Comparison of ENCODE assay signal across 20 cellular contexts in the genomic region with DNA sequence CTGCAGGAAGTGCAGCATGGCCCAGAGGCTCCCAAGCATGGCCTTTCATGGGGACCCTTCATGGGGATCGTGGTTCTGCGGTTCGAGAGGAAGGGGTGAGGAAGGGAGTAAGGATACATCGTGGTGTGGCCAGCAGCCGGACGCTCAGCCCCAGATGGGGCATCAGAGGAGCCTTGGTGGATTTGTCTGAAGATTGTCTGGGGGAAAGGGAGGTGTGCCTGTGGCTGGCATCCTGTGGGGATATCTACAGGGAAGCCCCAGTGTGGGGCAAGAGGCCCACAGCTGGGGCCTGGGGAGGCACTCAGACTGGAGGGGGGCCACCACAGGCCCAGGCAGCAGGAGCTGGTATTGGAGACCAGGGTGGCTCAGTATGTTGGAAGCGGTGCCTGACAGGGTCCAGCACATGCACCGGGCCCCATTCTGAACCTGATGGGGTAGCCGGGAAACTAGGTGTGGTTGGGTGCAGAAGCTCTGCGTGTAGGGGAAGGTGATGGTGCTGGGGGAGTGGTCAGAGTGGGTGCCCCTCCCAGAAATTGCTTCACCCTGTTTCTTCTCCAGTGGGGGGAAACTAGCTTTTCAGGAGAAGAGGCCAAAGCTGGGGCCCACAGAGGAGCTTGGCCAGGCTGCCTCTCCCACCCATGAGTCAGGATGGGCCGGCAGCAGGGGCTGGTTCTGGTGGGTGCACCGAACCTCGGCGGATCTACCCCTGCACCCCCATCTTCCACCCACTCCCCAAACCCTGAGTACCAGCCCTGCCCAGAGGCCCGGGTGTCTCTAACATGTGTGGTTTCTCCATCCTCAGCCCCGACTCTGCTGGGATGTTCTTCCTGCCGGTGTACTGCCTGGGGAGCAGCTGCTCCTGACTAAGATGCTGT.
"Had no signal": no experiment of that assay in that cellular context is flagged by ENCODE, and none has a peak within 500 bp of the region (broad histone marks: within the 10 kb centered on the region; RNA-seq: fewer than 3 reads in every experiment).

No MANE protein-coding gene starts in this region.

- H3K79me2 ChIP-seq: hepatocyte had no signal

- H3K4me2 ChIP-seq: hepatocyte had no signal

- H3K27ac Mint-ChIP-seq: activated naive CD8-positive, alpha-beta T cell treated with anti-CD3 and anti-CD28 coated beads for 36 hours; activated T-helper 17 cell treated with anti-CD3 and anti-CD28 coated beads, Interleukin-2, amount 50 U/mL, for 72 hours; stimulated activated memory B cell treated with anti-CD40 and anti-IgM and Interleukin-4, amounts not matched to agents 10 μg/mL and 1 μg/mL and 100 μg/mL, for 72 hours had no signal

- DNase-seq: activated CD4-positive, alpha-beta T cell treated with anti-CD3 and anti-CD28 coated beads for 48 hours; activated CD4-positive, CD25-positive, alpha-beta regulatory T cell; activated naive CD4-positive, alpha-beta T cell; activated naive CD8-positive, alpha-beta T cell treated with anti-CD3 and anti-CD28 coated beads for 36 hours; activated T-cell treated with anti-CD3 and anti-CD28 coated beads for 4 hours; amniotic stem cell; foreskin keratinocyte; left cardiac atrium; lower lobe of right lung; sigmoid colon; stimulated activated CD4-positive, alpha-beta T cell treated with anti-CD3 and anti-CD28 coated beads, Interleukin-4, amount 100 ng/mL, for 24 hours; T-helper 1 cell; T-helper 9 cell had no signal

- H3K4me3 ChIP-seq: cardiac muscle cell, hepatocyte, lower lobe of right lung, ovary, sigmoid colon, thoracic aorta, upper lobe of left lung had no signal

- H3K36me3 Mint-ChIP-seq: activated naive CD8-positive, alpha-beta T cell treated with anti-CD3 and anti-CD28 coated beads for 36 hours; stimulated activated memory B cell treated with anti-CD40 and anti-IgM and Interleukin-4, amounts not matched to agents 10 μg/mL and 1 μg/mL and 100 μg/mL, for 72 hours had no signal

- H3K27me3 Mint-ChIP-seq: activated naive CD8-positive, alpha-beta T cell treated with anti-CD3 and anti-CD28 coated beads for 36 hours; activated T-helper 17 cell treated with anti-CD3 and anti-CD28 coated beads, Interleukin-2, amount 50 U/mL, for 72 hours had no signal

- H3K36me3 ChIP-seq: cardiac muscle cell, lower lobe of right lung, ovary, sigmoid colon, thoracic aorta, upper lobe of left lung had no signal

- H3K4me1 ChIP-seq: foreskin keratinocyte, lower lobe of right lung, upper lobe of left lung had no signal

- H3K27me3 ChIP-seq: cardiac muscle cell, foreskin keratinocyte, hepatocyte, ovary, sigmoid colon, upper lobe of left lung had no signal

- H3K9me3 ChIP-seq: lower lobe of right lung, ovary, sigmoid colon, thoracic aorta, upper lobe of left lung had no signal

- H3K27ac ChIP-seq: cardiac muscle cell, foreskin keratinocyte, hepatocyte, lower lobe of right lung, ovary, sigmoid colon, thoracic aorta, upper lobe of left lung had no signal

- H3K9me3 Mint-ChIP-seq: activated naive CD8-positive, alpha-beta T cell treated with anti-CD3 and anti-CD28 coated beads for 36 hours; activated T-helper 17 cell treated with anti-CD3 and anti-CD28 coated beads, Interleukin-2, amount 50 U/mL, for 72 hours; stimulated activated memory B cell treated with anti-CD40 and anti-IgM and Interleukin-4, amounts not matched to agents 10 μg/mL and 1 μg/mL and 100 μg/mL, for 72 hours had no signal

- H2AFZ ChIP-seq: hepatocyte had no signal

- H3K4me1 Mint-ChIP-seq: activated naive CD8-positive, alpha-beta T cell treated with anti-CD3 and anti-CD28 coated beads for 36 hours; stimulated activated memory B cell treated with anti-CD40 and anti-IgM and Interleukin-4, amounts not matched to agents 10 μg/mL and 1 μg/mL and 100 μg/mL, for 72 hours had no signal

- H3K4me3 Mint-ChIP-seq: activated naive CD8-positive, alpha-beta T cell treated with anti-CD3 and anti-CD28 coated beads for 36 hours; activated T-helper 17 cell treated with anti-CD3 and anti-CD28 coated beads, Interleukin-2, amount 50 U/mL, for 72 hours; stimulated activated memory B cell treated with anti-CD40 and anti-IgM and Interleukin-4, amounts not matched to agents 10 μg/mL and 1 μg/mL and 100 μg/mL, for 72 hours had no signal
